1 cellular context compared by ENCODE assay signal in the genomic region with DNA sequence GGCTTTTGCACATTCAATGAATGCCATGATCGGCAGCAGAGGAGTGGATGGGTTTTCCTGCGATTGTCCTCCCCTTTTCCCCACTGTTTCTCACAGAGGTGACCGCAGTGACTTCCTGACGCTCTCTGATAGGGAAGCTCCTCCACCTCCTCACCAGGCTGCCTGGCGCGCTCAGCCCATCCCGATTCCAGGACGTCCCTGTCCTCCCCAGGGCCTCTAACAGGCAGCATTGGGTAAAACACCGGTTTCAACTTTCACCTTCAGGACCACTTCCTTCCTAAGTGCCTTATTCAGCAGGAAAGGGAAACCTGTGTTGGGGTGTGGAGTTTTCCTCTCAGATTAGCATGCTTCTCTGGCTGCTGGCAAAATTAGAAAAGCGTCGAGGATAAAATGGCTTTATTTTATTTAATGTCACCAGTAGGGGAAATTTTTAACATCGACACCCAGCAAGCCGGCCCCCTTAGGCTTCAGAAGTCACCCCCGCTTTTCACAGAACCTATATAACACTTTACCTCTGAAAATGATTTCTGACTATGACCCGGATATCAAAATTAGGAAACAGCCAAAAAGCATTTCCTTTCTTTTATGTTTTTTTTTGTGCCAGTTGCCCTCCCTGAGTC.
TF ChIP-seq lines count a peak whose summit lies in the region.

No MANE protein-coding gene starts in this region.

TF ChIP-seq in WTC11, 78 proteins besides CTCF, POLR2A, EP300 and RAD21 (continued from another document):
- TF ChIP-seq, protein P1, sequence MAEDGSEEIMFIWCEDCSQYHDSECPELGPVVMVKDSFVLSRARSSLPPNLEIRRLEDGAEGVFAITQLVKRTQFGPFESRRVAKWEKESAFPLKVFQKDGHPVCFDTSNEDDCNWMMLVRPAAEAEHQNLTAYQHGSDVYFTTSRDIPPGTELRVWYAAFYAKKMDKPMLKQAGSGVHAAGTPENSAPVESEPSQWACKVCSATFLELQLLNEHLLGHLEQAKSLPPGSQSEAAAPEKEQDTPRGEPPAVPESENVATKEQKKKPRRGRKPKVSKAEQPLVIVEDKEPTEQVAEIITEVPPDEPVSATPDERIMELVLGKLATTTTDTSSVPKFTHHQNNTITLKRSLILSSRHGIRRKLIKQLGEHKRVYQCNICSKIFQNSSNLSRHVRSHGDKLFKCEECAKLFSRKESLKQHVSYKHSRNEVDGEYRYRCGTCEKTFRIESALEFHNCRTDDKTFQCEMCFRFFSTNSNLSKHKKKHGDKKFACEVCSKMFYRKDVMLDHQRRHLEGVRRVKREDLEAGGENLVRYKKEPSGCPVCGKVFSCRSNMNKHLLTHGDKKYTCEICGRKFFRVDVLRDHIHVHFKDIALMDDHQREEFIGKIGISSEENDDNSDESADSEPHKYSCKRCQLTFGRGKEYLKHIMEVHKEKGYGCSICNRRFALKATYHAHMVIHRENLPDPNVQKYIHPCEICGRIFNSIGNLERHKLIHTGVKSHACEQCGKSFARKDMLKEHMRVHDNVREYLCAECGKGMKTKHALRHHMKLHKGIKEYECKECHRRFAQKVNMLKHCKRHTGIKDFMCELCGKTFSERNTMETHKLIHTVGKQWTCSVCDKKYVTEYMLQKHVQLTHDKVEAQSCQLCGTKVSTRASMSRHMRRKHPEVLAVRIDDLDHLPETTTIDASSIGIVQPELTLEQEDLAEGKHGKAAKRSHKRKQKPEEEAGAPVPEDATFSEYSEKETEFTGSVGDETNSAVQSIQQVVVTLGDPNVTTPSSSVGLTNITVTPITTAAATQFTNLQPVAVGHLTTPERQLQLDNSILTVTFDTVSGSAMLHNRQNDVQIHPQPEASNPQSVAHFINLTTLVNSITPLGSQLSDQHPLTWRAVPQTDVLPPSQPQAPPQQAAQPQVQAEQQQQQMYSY (CRISPR knock-in tag; IDR thresholded peaks at IDR 0.05): no peak
- TF ChIP-seq ZNF263 (CRISPR knock-in tag; IDR thresholded peaks at IDR 0.05; ENCODE audit: low read depth) (peak; percentile 85; the same call in 1 of the 2 replicates), MYBL2 (CRISPR knock-in tag; IDR thresholded peaks at IDR 0.05) (no peak; the same call in 1 of the 2 replicates), ETV6 (CRISPR knock-in tag; IDR thresholded peaks at IDR 0.05) (peak; percentile 95)
- TF ChIP-seq, protein P2, sequence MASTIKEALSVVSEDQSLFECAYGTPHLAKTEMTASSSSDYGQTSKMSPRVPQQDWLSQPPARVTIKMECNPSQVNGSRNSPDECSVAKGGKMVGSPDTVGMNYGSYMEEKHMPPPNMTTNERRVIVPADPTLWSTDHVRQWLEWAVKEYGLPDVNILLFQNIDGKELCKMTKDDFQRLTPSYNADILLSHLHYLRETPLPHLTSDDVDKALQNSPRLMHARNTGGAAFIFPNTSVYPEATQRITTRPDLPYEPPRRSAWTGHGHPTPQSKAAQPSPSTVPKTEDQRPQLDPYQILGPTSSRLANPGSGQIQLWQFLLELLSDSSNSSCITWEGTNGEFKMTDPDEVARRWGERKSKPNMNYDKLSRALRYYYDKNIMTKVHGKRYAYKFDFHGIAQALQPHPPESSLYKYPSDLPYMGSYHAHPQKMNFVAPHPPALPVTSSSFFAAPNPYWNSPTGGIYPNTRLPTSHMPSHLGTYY (CRISPR knock-in tag; IDR thresholded peaks at IDR 0.05): no peak
- TF ChIP-seq, protein P3, sequence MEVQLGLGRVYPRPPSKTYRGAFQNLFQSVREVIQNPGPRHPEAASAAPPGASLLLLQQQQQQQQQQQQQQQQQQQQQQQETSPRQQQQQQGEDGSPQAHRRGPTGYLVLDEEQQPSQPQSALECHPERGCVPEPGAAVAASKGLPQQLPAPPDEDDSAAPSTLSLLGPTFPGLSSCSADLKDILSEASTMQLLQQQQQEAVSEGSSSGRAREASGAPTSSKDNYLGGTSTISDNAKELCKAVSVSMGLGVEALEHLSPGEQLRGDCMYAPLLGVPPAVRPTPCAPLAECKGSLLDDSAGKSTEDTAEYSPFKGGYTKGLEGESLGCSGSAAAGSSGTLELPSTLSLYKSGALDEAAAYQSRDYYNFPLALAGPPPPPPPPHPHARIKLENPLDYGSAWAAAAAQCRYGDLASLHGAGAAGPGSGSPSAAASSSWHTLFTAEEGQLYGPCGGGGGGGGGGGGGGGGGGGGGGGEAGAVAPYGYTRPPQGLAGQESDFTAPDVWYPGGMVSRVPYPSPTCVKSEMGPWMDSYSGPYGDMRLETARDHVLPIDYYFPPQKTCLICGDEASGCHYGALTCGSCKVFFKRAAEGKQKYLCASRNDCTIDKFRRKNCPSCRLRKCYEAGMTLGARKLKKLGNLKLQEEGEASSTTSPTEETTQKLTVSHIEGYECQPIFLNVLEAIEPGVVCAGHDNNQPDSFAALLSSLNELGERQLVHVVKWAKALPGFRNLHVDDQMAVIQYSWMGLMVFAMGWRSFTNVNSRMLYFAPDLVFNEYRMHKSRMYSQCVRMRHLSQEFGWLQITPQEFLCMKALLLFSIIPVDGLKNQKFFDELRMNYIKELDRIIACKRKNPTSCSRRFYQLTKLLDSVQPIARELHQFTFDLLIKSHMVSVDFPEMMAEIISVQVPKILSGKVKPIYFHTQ (CRISPR knock-in tag; IDR thresholded peaks at IDR 0.05): no peak
